In the genomic region with DNA sequence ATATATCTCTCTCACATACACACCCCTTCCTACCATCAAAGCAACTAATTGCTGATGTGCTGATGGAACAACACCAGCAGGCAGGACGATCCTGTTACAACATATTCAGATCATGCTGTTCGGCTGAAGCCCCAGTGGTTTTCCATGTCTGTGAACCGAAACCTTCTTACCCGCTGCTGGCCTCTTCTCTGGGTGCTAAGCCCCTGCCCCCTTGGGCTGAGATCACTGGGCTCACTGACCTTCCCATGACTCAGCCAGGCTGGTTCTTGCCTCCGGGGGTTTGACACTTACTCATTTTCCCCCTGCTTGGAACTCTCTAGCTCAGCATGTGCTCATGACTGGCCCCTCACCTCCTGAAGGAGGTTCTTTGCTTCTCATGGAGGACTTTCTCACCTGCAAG, we compare ENCODE assay signal across 31 cellular contexts.
DNase-seq lines count a peak whose midpoint lies in the region; ATAC-seq, FAIRE-seq and TF ChIP-seq lines count a peak whose summit lies in the region.
"Had no signal": no experiment of that assay in that cellular context is flagged by ENCODE, and none has a peak within 500 bp of the region (broad histone marks: within the 10 kb centered on the region; RNA-seq: fewer than 3 reads in every experiment).

No MANE protein-coding gene starts in this region.

- in situ Hi-C loops in KBM-7 (cut with MboI; ENCODE audit: low pct_unique_long_range_greater_than_20kb, low sequenced_read_pairs) = no loop called here
- in situ Hi-C loops in HepG2 (cut with HindIII; ENCODE audit: extremely low pct_ligation_motif_present, low pct_unique_long_range_greater_than_20kb) = no loop called here

- H3K23ac ChIP-seq in trophoblast cell (ENCODE audit: low read length) = no peak overlapping the region

- DNase-seq in activated CD8-positive, alpha-beta T cell treated with anti-CD3 and anti-CD28 coated beads for 36 hours = no peak
- no peak for DNase-seq in activated CD8-positive, alpha-beta T cell treated with anti-CD3 and anti-CD28 coated beads, Interleukin-2, amount 10 ng/mL, durations not matched to agents 7 days and 5 days
- DNase-seq in NCI-H460 (ENCODE audit: extremely low read depth, low read depth) (peak; percentile 3), epithelial cell of esophagus (ENCODE audit: low read depth) (peak; percentile 33), trophoblast cell (peak; percentile 15 to 31), KBM-7 (no peak), HepG2 (ENCODE audit: low spot score) (no peak)
- DNase-seq: activated naive CD4-positive, alpha-beta T cell treated with anti-CD3 and anti-CD28 coated beads, Interleukin-2, amount 10 ng/mL, durations not matched to agents 7 days and 5 days; amygdala; brain microvascular endothelial cell; Calu3; DMS79; left lung; NCI-H1436 treated with DMSO at 0.1 percent for 48 hours; NCI-H2081 treated with DMSO at 0.1 percent for 48 hours; NCI-H345; NCI-H748 treated with DMSO at 0.1 percent for 48 hours; Peyer's patch; stimulated activated CD4-positive, alpha-beta T cell treated with anti-CD3 and anti-CD28 coated beads, Interleukin-1b, Interleukin-23, amount 100 ng/mL, for 48 hours; T1000; thyroid gland had no signal

- H3K9me3 ChIP-seq in trophoblast cell (ENCODE audit: insufficient read depth, low read depth, low read length) = no peaks in the 10 kb centered on the region
- H3K9me3 ChIP-seq in HepG2 (ENCODE audit: low read length) = no peaks in the 10 kb centered on the region
- H3K9me3 ChIP-seq: left lung, Peyer's patch, right atrium auricular region, thyroid gland had no signal

- no peak for TF ChIP-seq POLR2A in HepG2 (IDR thresholded peaks at IDR 0.05; ENCODE audit: insufficient read depth in 1 of 2, low read depth in 2 of 2, low read length in 2 of 2)

- POLR2A ChIA-PET in activated CD8-positive, alpha-beta T cell treated with anti-CD3 and anti-CD28 coated beads for 36 hours (lab: Charles Lee) = no interaction called here
- POLR2A ChIA-PET in activated CD8-positive, alpha-beta T cell treated with anti-CD3 and anti-CD28 coated beads, Interleukin-2, amount 10 ng/mL, durations not matched to agents 7 days and 5 days (lab: Charles Lee) = no interaction called here
- POLR2A ChIA-PET in HepG2 (lab: Yijun Ruan, JAX) = no interaction called here

- CTCF ChIA-PET in activated CD8-positive, alpha-beta T cell treated with anti-CD3 and anti-CD28 coated beads for 36 hours (lab: Charles Lee) = no interaction called here
- CTCF ChIA-PET in activated CD8-positive, alpha-beta T cell treated with anti-CD3 and anti-CD28 coated beads, Interleukin-2, amount 10 ng/mL, durations not matched to agents 7 days and 5 days (lab: Charles Lee) = no interaction called here
- CTCF ChIA-PET in HepG2 (lab: Yijun Ruan, JAX; ENCODE audit: low intra/inter-chr PET ratio, low total read pairs) = no interaction called here

- H3K4me2 ChIP-seq in trophoblast cell (ENCODE audit: low read length) (no peak overlapping the region), HepG2 (ENCODE audit: low read depth, low read length) (no peak overlapping the region)
- H3K4me2 ChIP-seq: neural progenitor cell, smooth muscle cell had no signal

- no peak overlapping the region for H2BK120ac ChIP-seq in trophoblast cell (ENCODE audit: insufficient read depth, low read length, poor library complexity)

- H3K27me3 Mint-ChIP-seq in activated CD8-positive, alpha-beta T cell treated with anti-CD3 and anti-CD28 coated beads for 36 hours = no peaks in the 10 kb centered on the region
- H3K27me3 Mint-ChIP-seq in activated CD8-positive, alpha-beta T cell treated with anti-CD3 and anti-CD28 coated beads, Interleukin-2, amount 10 ng/mL, durations not matched to agents 7 days and 5 days (ENCODE audit: low read depth) = peaks cover 2% of the 10 kb centered on the region

- H3K4me1 Mint-ChIP-seq in activated CD8-positive, alpha-beta T cell treated with anti-CD3 and anti-CD28 coated beads for 36 hours (ENCODE audit: low read depth) = no peaks in the 10 kb centered on the region
- H3K4me1 Mint-ChIP-seq in activated CD8-positive, alpha-beta T cell treated with anti-CD3 and anti-CD28 coated beads, Interleukin-2, amount 10 ng/mL, durations not matched to agents 7 days and 5 days (ENCODE audit: low read depth) = no peaks in the 10 kb centered on the region
- H3K4me1 Mint-ChIP-seq: activated naive CD4-positive, alpha-beta T cell treated with anti-CD3 and anti-CD28 coated beads, Interleukin-2, amount 10 ng/mL, durations not matched to agents 7 days and 5 days; CD14-positive monocyte had no signal

- no TSS peak for BruUV-seq in HepG2 (replicated peaks; lab: Mats Ljungman, UMichigan)

- H2AFZ ChIP-seq in trophoblast cell (ENCODE audit: insufficient read depth, low read length, poor library complexity) = no peak overlapping the region
- no peak overlapping the region for H2AFZ ChIP-seq in HepG2 (ENCODE audit: low read length)
- H2AFZ ChIP-seq: neural progenitor cell, parathyroid adenoma had no signal

- WGBS in trophoblast cell (ENCODE audit: extremely low coverage, insufficient coverage, insufficient read length) = no CpG with 5 or more reads among the region's 5 CpGs
- 53% methylated on average over 5 of the region's 5 CpGs for WGBS in HepG2 (ENCODE audit: low lambda C conversion rate)

- H4K91ac ChIP-seq in trophoblast cell (ENCODE audit: low read depth, low read length) = no peak overlapping the region

- no peaks in the 10 kb centered on the region for H3K36me3 ChIP-seq in trophoblast cell (ENCODE audit: control insufficient read depth in 1 of 2, insufficient read depth in 2 of 2, low read length in 2 of 2)
- no peaks in the 10 kb centered on the region for H3K36me3 ChIP-seq in HepG2 (replicated peaks in 1 of 2; ENCODE audit: control insufficient read depth in 1 of 2, insufficient read depth in 2 of 2, low read length in 2 of 2)
- H3K36me3 ChIP-seq: brain microvascular endothelial cell, left lung, neural progenitor cell, Peyer's patch, right atrium auricular region, thyroid gland had no signal

- H3K9me3 Mint-ChIP-seq in activated CD8-positive, alpha-beta T cell treated with anti-CD3 and anti-CD28 coated beads for 36 hours = no peaks in the 10 kb centered on the region
- H3K9me3 Mint-ChIP-seq in activated CD8-positive, alpha-beta T cell treated with anti-CD3 and anti-CD28 coated beads, Interleukin-2, amount 10 ng/mL, durations not matched to agents 7 days and 5 days (ENCODE audit: insufficient read depth) = no peaks in the 10 kb centered on the region
- H3K9me3 Mint-ChIP-seq: activated naive CD4-positive, alpha-beta T cell treated with anti-CD3 and anti-CD28 coated beads, Interleukin-2, amount 10 ng/mL, durations not matched to agents 7 days and 5 days had no signal

- FAIRE-seq in HepG2 (lab: Jason Lieb, UNC) = no peak
- FAIRE-seq: A204.1, GM19239, H54 had no signal

- peak; percentile 39 for ATAC-seq in activated CD8-positive, alpha-beta T cell treated with anti-CD3 and anti-CD28 coated beads for 36 hours
- ATAC-seq in activated CD8-positive, alpha-beta T cell treated with anti-CD3 and anti-CD28 coated beads, Interleukin-2, amount 10 ng/mL, durations not matched to agents 7 days and 5 days = no peak
- ATAC-seq in GM19324 (IDR thresholded peaks at IDR 0.05; ENCODE audit: low FRiP score, unreplicated experiment) (no peak), HepG2 (no peak)
- ATAC-seq: left lung, WTC11 had no signal

- no peak for TF ChIP-seq RAD21 in HepG2 (CRISPR knock-in tag; IDR thresholded peaks at IDR 0.05)

- no peak overlapping the region for H2AK5ac ChIP-seq in trophoblast cell (ENCODE audit: low read length)

- H3K27ac ChIP-seq in trophoblast cell (ENCODE audit: low read depth, low read length) = no peak overlapping the region
- H3K27ac ChIP-seq in HepG2 (ENCODE audit: extremely low read length, insufficient read depth, low read length) = no peak overlapping the region
- H3K27ac ChIP-seq: brain microvascular endothelial cell, left lung, neural progenitor cell, parathyroid adenoma, Peyer's patch, right atrium auricular region, thyroid gland had no signal

- no peaks in the 10 kb centered on the region for H3K79me1 ChIP-seq in trophoblast cell (ENCODE audit: low read length)

- intact Hi-C loops in activated CD8-positive, alpha-beta T cell treated with anti-CD3 and anti-CD28 coated beads for 36 hours (cut with micrococcal nuclease) = no loop called here
- intact Hi-C loops in HepG2 (cut with micrococcal nuclease; ENCODE audit: unreplicated experiment) = no loop called here

- no peak overlapping the region for H3K4me3 Mint-ChIP-seq in activated CD8-positive, alpha-beta T cell treated with anti-CD3 and anti-CD28 coated beads for 36 hours
- H3K4me3 Mint-ChIP-seq in activated CD8-positive, alpha-beta T cell treated with anti-CD3 and anti-CD28 coated beads, Interleukin-2, amount 10 ng/mL, durations not matched to agents 7 days and 5 days = no peak overlapping the region
- H3K4me3 Mint-ChIP-seq: activated naive CD4-positive, alpha-beta T cell treated with anti-CD3 and anti-CD28 coated beads, Interleukin-2, amount 10 ng/mL, durations not matched to agents 7 days and 5 days; CD14-positive monocyte; neural progenitor cell; WTC11 had no signal

- H3K4me3 ChIP-seq in epithelial cell of esophagus (ENCODE audit: low read length) (no peak overlapping the region), trophoblast cell (ENCODE audit: low read depth, low read length) (no peak overlapping the region), HepG2 (replicated peaks in 1 of 3; ENCODE audit: insufficient read depth in 1 of 3, low read depth in 2 of 3, low read length in 3 of 3) (no peak overlapping the region)
- H3K4me3 ChIP-seq: left lung, neural progenitor cell, Peyer's patch, right atrium auricular region, smooth muscle cell, thyroid gland had no signal

- H3K4ac ChIP-seq in trophoblast cell (ENCODE audit: low read depth, low read length) = no peak overlapping the region

- H4K20me1 ChIP-seq in HepG2 (ENCODE audit: insufficient read depth, low read length) = no peaks in the 10 kb centered on the region

- TF ChIP-seq EP300 in HepG2 (IDR thresholded peaks at IDR 0.05; ENCODE audit: low read depth in 2 of 2, low read length in 2 of 2) = no peak
- TF ChIP-seq EP300 in HepG2 (CRISPR knock-in tag; IDR thresholded peaks at IDR 0.05; ENCODE audit: borderline replicate concordance) = no peak

- H3K79me2 ChIP-seq in trophoblast cell (ENCODE audit: control insufficient read depth, insufficient read depth, low read length, poor library complexity) (no peaks in the 10 kb centered on the region), HepG2 (ENCODE audit: insufficient read depth, low read length) (no peaks in the 10 kb centered on the region)
- H3K79me2 ChIP-seq: parathyroid adenoma had no signal

- no peak overlapping the region for H3K27ac Mint-ChIP-seq in activated CD8-positive, alpha-beta T cell treated with anti-CD3 and anti-CD28 coated beads for 36 hours
- no peak overlapping the region for H3K27ac Mint-ChIP-seq in activated CD8-positive, alpha-beta T cell treated with anti-CD3 and anti-CD28 coated beads, Interleukin-2, amount 10 ng/mL, durations not matched to agents 7 days and 5 days
- H3K27ac Mint-ChIP-seq: activated naive CD4-positive, alpha-beta T cell treated with anti-CD3 and anti-CD28 coated beads, Interleukin-2, amount 10 ng/mL, durations not matched to agents 7 days and 5 days; CD14-positive monocyte; neural progenitor cell; WTC11 had no signal

- H3K18ac ChIP-seq in trophoblast cell (ENCODE audit: low read length) = no peak overlapping the region

- H2BK5ac ChIP-seq in trophoblast cell (ENCODE audit: low read depth, low read length, poor library complexity) = no peak overlapping the region

- H4K12ac ChIP-seq in trophoblast cell (ENCODE audit: low read depth, low read length) = no peak overlapping the region

- H3K36me3 Mint-ChIP-seq in activated CD8-positive, alpha-beta T cell treated with anti-CD3 and anti-CD28 coated beads for 36 hours (ENCODE audit: low read depth) = no peaks in the 10 kb centered on the region
- H3K36me3 Mint-ChIP-seq in activated CD8-positive, alpha-beta T cell treated with anti-CD3 and anti-CD28 coated beads, Interleukin-2, amount 10 ng/mL, durations not matched to agents 7 days and 5 days (ENCODE audit: low read depth) = no peaks in the 10 kb centered on the region
- H3K36me3 Mint-ChIP-seq: activated naive CD4-positive, alpha-beta T cell treated with anti-CD3 and anti-CD28 coated beads, Interleukin-2, amount 10 ng/mL, durations not matched to agents 7 days and 5 days; CD14-positive monocyte; WTC11 had no signal

- no peak overlapping the region for H2BK12ac ChIP-seq in trophoblast cell (ENCODE audit: low read length)

- H3K9ac ChIP-seq in trophoblast cell (ENCODE audit: low read length) (no peak overlapping the region), HepG2 (ENCODE audit: insufficient read depth, low read depth, low read length) (no peak overlapping the region)
- H3K9ac ChIP-seq: neural progenitor cell, parathyroid adenoma had no signal

- peaks cover 0 to 2% of the 10 kb centered on the region in 2 experiments for H3K4me1 ChIP-seq in trophoblast cell (ENCODE audit: control insufficient read depth in 1 of 2, insufficient read depth in 2 of 2, low read length in 2 of 2)
- H3K4me1 ChIP-seq in HepG2 (ENCODE audit: insufficient read depth, low read length) = no peaks in the 10 kb centered on the region
- H3K4me1 ChIP-seq: left lung, parathyroid adenoma, Peyer's patch, thyroid gland had no signal

- H4K8ac ChIP-seq in trophoblast cell (ENCODE audit: low read depth, low read length) = no peak overlapping the region

- no peak overlapping the region for H3K14ac ChIP-seq in trophoblast cell (ENCODE audit: low read length)

- H3K27me3 ChIP-seq in trophoblast cell (ENCODE audit: insufficient read depth, low read length) (no peaks in the 10 kb centered on the region), HepG2 (ENCODE audit: control insufficient read depth in 1 of 2, insufficient read depth in 2 of 2, low read length in 2 of 2) (peaks cover 0 to 12% of the 10 kb centered on the region in 2 experiments; a peak in 3 of 5 replicates)
- H3K27me3 ChIP-seq: brain microvascular endothelial cell, left lung, neural progenitor cell, Peyer's patch, right atrium auricular region, thyroid gland had no signal

- TF ChIP-seq CTCF in activated CD8-positive, alpha-beta T cell treated with anti-CD3 and anti-CD28 coated beads for 36 hours (IDR thresholded peaks at IDR 0.05) = no peak
- TF ChIP-seq CTCF in epithelial cell of esophagus (IDR thresholded peaks at IDR 0.05; ENCODE audit: insufficient read depth, low read depth, low read length, missing control alignments) (no peak), HepG2 (CRISPR knock-in tag; IDR thresholded peaks at IDR 0.05) (no peak)

Comparison
In these comparisons a context has a peak if more than half of its experiments do, and no peak if none do; other contexts are left out.
1. DNase-seq: peak in NCI-H460 (single experiment), epithelial cell of esophagus (single experiment) and trophoblast cell (2 of 2); none in activated CD8-positive, alpha-beta T cell treated with anti-CD3 and anti-CD28 coated beads for 36 hours (single experiment), activated CD8-positive, alpha-beta T cell treated with anti-CD3 and anti-CD28 coated beads, Interleukin-2, amount 10 ng/mL, durations not matched to agents 7 days and 5 days (single experiment), KBM-7 (single experiment) and HepG2 (single experiment).